Comparison of ENCODE assay signal across 1 cellular context in the genomic region with DNA sequence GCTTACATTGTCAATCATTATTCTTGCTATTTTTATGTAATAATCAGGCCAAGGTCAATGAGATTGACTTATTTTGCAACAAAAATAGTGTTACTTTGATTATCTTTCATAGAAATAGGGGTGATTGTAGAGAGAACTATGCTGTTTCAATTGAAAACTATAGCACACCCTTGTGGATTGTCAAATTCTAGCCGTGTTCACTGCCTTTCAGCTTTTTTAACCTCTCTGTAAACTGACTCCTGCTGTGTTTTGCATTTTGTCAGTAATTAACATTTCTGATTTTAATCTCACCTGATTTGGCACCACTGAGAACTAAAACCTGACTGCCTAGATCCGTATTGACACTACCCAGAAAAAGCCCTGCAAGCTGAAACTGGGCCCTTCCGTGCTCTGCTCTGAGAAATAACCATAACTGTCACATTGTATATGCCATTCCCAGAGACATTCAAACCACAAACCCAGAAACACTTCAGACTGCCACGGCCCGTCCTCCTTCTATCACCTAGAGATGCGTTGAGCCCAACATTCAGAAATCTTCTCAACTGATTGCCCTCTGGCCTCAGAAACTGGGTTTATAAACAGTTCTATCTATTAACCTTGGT.
TF ChIP-seq lines count a peak whose summit lies in the region.

No MANE protein-coding gene starts in this region.

TF ChIP-seq in H1, 55 proteins besides CTCF, POLR2A, EP300 and RAD21:
- no peak for TF ChIP-seq SP4 (IDR thresholded peaks at IDR 0.05; ENCODE audit: low read length)
- TF ChIP-seq EZH2 (IDR thresholded peaks at IDR 0.05; ENCODE audit: low read depth, low read length, severe bottlenecking): no peak
- no peak for TF ChIP-seq BRCA1 (IDR thresholded peaks at IDR 0.05; ENCODE audit: low read depth, low read length)
- no peak for TF ChIP-seq SIX5 (IDR thresholded peaks at IDR 0.05; ENCODE audit: low read depth, low read length)
- TF ChIP-seq NRF1 (IDR thresholded peaks at IDR 0.05; ENCODE audit: low read depth, low read length): no peak
- no peak for TF ChIP-seq SAP30 (IDR thresholded peaks at IDR 0.05; ENCODE audit: insufficient read depth, insufficient replicate concordance, low read length)
- no peak for TF ChIP-seq CHD1 (IDR thresholded peaks at IDR 0.05; ENCODE audit: low read depth, low read length)
- no peak for TF ChIP-seq TEAD4 (IDR thresholded peaks at IDR 0.05; ENCODE audit: low read depth, low read length)
